Comparison of ENCODE assay signal across 8 cellular contexts in the genomic region with DNA sequence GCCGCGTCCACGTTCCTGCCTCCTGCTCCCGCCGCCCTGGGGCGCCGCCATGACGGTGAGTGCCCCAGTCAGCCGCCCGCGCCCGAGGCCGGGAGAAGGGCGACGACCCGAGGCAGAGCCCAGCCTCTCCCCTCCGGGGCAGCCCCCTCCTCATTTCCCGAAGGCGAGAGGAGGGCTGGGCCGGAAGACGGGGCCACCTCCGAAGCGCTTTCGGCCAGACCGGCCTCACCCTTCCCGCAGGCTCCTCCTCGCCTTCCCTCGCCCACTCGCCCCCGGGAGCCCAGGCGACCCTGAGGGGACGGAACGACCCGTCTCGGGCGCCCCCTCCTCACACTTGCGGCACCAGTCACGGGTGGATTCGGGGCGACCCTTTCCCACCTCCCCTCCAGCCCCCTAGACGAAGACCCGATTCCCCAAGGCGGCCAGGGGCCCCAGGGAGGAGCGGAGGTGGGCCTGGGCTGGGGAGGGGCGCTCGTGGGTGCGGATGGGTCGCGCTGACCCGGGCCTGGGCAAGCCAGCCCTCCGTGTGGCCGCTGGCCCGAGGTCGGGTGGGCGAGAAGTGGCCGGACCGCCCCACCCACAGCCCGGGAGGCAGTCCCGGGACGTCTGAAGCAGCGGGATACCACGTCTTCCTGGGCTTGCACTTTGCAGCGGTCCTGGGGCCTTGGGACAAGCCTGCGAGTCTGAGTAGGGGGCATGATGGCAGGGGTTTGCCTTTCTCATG. TPM values are rescaled to one million over a fixed set of nuclear protein-coding genes. Genes with fewer than 3 reads are reported as not detected.
A peak's percentile ranks its signal among the peaks of the same experiment; 100 is the strongest.
DNase-seq lines count a peak whose midpoint lies in the region; ATAC-seq lines count a peak whose summit lies in the region.

No MANE protein-coding gene starts in this region.

- under 1% methylated on average over 64 of the region's 64 CpGs for WGBS in HUES64

- DNase-seq in activated T-cell treated with anti-CD3 and anti-CD28 coated beads for 1 hour (ENCODE audit: low read depth) (peak; percentile 12), DMS153 treated with DMSO at 0.1 percent for 48 hours (lab: John Stamatoyannopoulos, UW; ENCODE audit: unreplicated experiment) (no peak), NCI-H1436 (lab: John Stamatoyannopoulos, UW) (no peak)
- no peak for DNase-seq in activated T-cell treated with anti-CD3 and anti-CD28 coated beads, Interleukin-2, amount 50 U/mL, for 1 hour
- peak; percentile 40 to 72 for DNase-seq in activated naive CD4-positive, alpha-beta T cell treated with anti-CD3 and anti-CD28 coated beads, Interleukin-2, amount 50 U/mL, for 72 hours (ENCODE audit: low spot score in 2 of 2)
- DNase-seq in stimulated activated CD8-positive, alpha-beta memory T cell treated with anti-CD3 and anti-CD28 coated beads, Interleukin-4, amount 100 ng/mL, for 48 hours = peak; percentile 48

- ATAC-seq in activated naive CD4-positive, alpha-beta T cell treated with anti-CD3 and anti-CD28 coated beads, Interleukin-2, amount 50 U/mL, for 72 hours = peak in 1 of 2 donors; percentile 3

- H3K4me1 ChIP-seq in HUES64 (ENCODE audit: insufficient read depth, low read length) (peaks cover 17% of the 10 kb centered on the region; the same call in 1 of the 2 replicates), iPS-15b (ENCODE audit: control insufficient read depth, insufficient read depth, low read length) (peaks cover 3% of the 10 kb centered on the region)

- no peaks in the 10 kb centered on the region for H3K36me3 Mint-ChIP-seq in activated naive CD4-positive, alpha-beta T cell treated with anti-CD3 and anti-CD28 coated beads, Interleukin-2, amount 50 U/mL, for 72 hours

- no peaks in the 10 kb centered on the region for H3K9me3 Mint-ChIP-seq in activated naive CD4-positive, alpha-beta T cell treated with anti-CD3 and anti-CD28 coated beads, Interleukin-2, amount 50 U/mL, for 72 hours

- peak overlapping the region; percentile 91 for H3K9ac ChIP-seq in HUES64 (ENCODE audit: low read depth, low read length)
- H3K9ac ChIP-seq in iPS-15b (ENCODE audit: low read depth, low read length) = peak overlapping the region; percentile 89

- H3K36me3 ChIP-seq in HUES64 (ENCODE audit: insufficient read depth, low read length) (0 out of 2 replicates have a peak, but pooled peaks cover 5% of the 10 kb centered on the region), iPS-15b (ENCODE audit: control insufficient read depth, insufficient read depth, low read length) (no peaks in the 10 kb centered on the region)

- H3K4me3 ChIP-seq in HUES64 (ENCODE audit: low read length) (peak overlapping the region; percentile 94), iPS-15b (ENCODE audit: low read depth, low read length) (peak overlapping the region; percentile 61)

- H3K27ac Mint-ChIP-seq in activated naive CD4-positive, alpha-beta T cell treated with anti-CD3 and anti-CD28 coated beads, Interleukin-2, amount 50 U/mL, for 72 hours = peak overlapping the region in 1 of 2 donors; percentile 79

- no peaks in the 10 kb centered on the region for H3K9me3 ChIP-seq in HUES64 (ENCODE audit: insufficient read depth, low read depth, low read length)
- no peaks in the 10 kb centered on the region for H3K9me3 ChIP-seq in iPS-15b (ENCODE audit: control insufficient read depth, insufficient read depth, low read length)

- peak overlapping the region; percentile 78 for H3K27ac ChIP-seq in HUES64 (ENCODE audit: low read depth, low read length)

- H3K27me3 ChIP-seq in HUES64 (ENCODE audit: insufficient read depth, low read length) (no peaks in the 10 kb centered on the region; the same call in 1 of the 2 replicates), iPS-15b (ENCODE audit: control insufficient read depth, insufficient read depth, low read length) (no peaks in the 10 kb centered on the region)

RNA-seq across cellular contexts. Expression of gene TRIOBP, which starts 49.7 kb away (rescaled TPM):
- 31.9 TPM for polyA plus RNA-seq in HUES64 (2013, experiment 1 of 2)
- polyA plus RNA-seq in HUES64 (2013, experiment 2 of 2) = 39.7 TPM
- 10 to 100 TPM; 17.4 to 26.0 TPM for total RNA-seq in activated naive CD4-positive, alpha-beta T cell treated with anti-CD3 and anti-CD28 coated beads, Interleukin-2, amount 50 U/mL, for 72 hours

Comparison
In these comparisons a context has a peak if more than half of its experiments do, and no peak if none do; other contexts are left out.
1. DNase-seq: peak in activated T-cell treated with anti-CD3 and anti-CD28 coated beads for 1 hour (single experiment), activated naive CD4-positive, alpha-beta T cell treated with anti-CD3 and anti-CD28 coated beads, Interleukin-2, amount 50 U/mL, for 72 hours (2 of 2) and stimulated activated CD8-positive, alpha-beta memory T cell treated with anti-CD3 and anti-CD28 coated beads, Interleukin-4, amount 100 ng/mL, for 48 hours (single experiment); none in activated T-cell treated with anti-CD3 and anti-CD28 coated beads, Interleukin-2, amount 50 U/mL, for 1 hour (single experiment), DMS153 treated with DMSO at 0.1 percent for 48 hours (single experiment) and NCI-H1436 (single experiment).